In the genomic region with DNA sequence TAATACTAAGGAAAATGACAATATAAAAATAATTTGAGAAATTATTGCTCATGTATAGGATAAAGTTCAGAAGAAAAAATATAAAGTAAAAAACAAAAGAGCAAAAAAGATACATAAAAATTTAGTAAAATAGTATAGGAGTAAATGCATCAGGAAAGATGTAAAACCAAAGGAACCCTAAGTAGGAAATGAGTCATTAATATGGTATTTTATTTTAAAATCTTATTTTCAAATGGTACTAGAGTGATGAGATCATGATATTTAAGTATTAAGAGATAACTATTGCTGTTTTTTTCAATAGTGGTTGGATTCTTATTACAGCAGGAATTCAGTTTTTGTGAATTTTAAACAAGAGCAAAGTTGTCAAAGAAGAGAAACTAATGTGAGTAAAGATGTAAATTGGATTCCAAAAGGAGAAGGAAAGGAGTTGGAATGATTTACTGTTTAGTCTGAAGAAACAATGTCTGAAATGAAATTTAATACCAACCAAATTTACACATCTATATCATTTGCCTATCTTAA, we compare ENCODE assay signal across 30 cellular contexts. TPM values are rescaled to one million over a fixed set of nuclear protein-coding genes. Genes with fewer than 3 reads are reported as not detected.
DNase-seq lines count a peak whose midpoint lies in the region; FAIRE-seq and TF ChIP-seq lines count a peak whose summit lies in the region.
"Had no signal": no experiment of that assay in that cellular context is flagged by ENCODE, and none has a peak within 500 bp of the region (broad histone marks: within the 10 kb centered on the region; RNA-seq: fewer than 3 reads in every experiment).

No MANE protein-coding gene starts in this region.

- H2AFZ ChIP-seq in osteoblast (ENCODE audit: low read length): no peak overlapping the region

- H3K27me3 Mint-ChIP-seq in activated CD4-positive, alpha-beta memory T cell treated with anti-CD3 and anti-CD28 coated beads, Interleukin-2, amount 10 ng/mL, durations not matched to agents 7 days and 5 days: no peaks in the 10 kb centered on the region
- H3K27me3 Mint-ChIP-seq: dendritic cell treated with granulocyte-macrophage colony-stimulating factor and Interleukin-4, amounts not matched to agents 40 ng/mL and 50 ng/mL, for 4 days; stimulated activated memory B cell treated with anti-CD40 and anti-IgM and Interleukin-4, amounts not matched to agents 10 μg/mL and 1 μg/mL and 100 μg/mL, for 72 hours; type B pancreatic cell had no signal

- no peaks in the 10 kb centered on the region for H3K27me3 ChIP-seq in osteoblast (ENCODE audit: insufficient read depth, low read length)
- H3K27me3 ChIP-seq: BLaER1 treated with 17β-estradiol and CSF1 and Interleukin-3, amounts not matched to agents 10 nM and 100 nM; esophagus muscularis mucosa; gastrocnemius medialis; Peyer's patch had no signal

- H3K9me3 ChIP-seq in osteoblast (ENCODE audit: low read depth, low read length): no peaks in the 10 kb centered on the region
- H3K9me3 ChIP-seq: Caco-2, gastrocnemius medialis, Peyer's patch had no signal

- H3K4me1 Mint-ChIP-seq in activated CD4-positive, alpha-beta memory T cell treated with anti-CD3 and anti-CD28 coated beads, Interleukin-2, amount 10 ng/mL, durations not matched to agents 7 days and 5 days: no peaks in the 10 kb centered on the region
- H3K4me1 Mint-ChIP-seq: activated CD4-positive, alpha-beta T cell treated with anti-CD3 and anti-CD28 coated beads for 36 hours; endodermal cell; natural killer cell; stimulated activated memory B cell treated with anti-CD40 and anti-IgM and Interleukin-4, amounts not matched to agents 10 μg/mL and 1 μg/mL and 100 μg/mL, for 72 hours had no signal

- no peaks in the 10 kb centered on the region for H4K20me1 ChIP-seq in osteoblast (ENCODE audit: insufficient read depth, low read length)
- H4K20me1 ChIP-seq: BLaER1 treated with 17β-estradiol and CSF1 and Interleukin-3, amounts not matched to agents 10 nM and 100 nM had no signal

- no peak overlapping the region for H3K27ac Mint-ChIP-seq in activated CD4-positive, alpha-beta memory T cell treated with anti-CD3 and anti-CD28 coated beads, Interleukin-2, amount 10 ng/mL, durations not matched to agents 7 days and 5 days
- H3K27ac Mint-ChIP-seq: activated CD4-positive, alpha-beta T cell treated with anti-CD3 and anti-CD28 coated beads for 36 hours; activated naive CD4-positive, alpha-beta T cell treated with anti-CD3 and anti-CD28 coated beads, Interleukin-2, amount 50 U/mL, for 72 hours; dendritic cell treated with granulocyte-macrophage colony-stimulating factor and Interleukin-4, amounts not matched to agents 40 ng/mL and 50 ng/mL, for 4 days; endodermal cell; natural killer cell; stimulated activated memory B cell treated with anti-CD40 and anti-IgM and Interleukin-4, amounts not matched to agents 10 μg/mL and 1 μg/mL and 100 μg/mL, for 72 hours; type B pancreatic cell had no signal

- H3K4me3 ChIP-seq in osteoblast (ENCODE audit: insufficient read depth, low read length): no peak overlapping the region
- H3K4me3 ChIP-seq: BLaER1 treated with 17β-estradiol and CSF1 and Interleukin-3, amounts not matched to agents 10 nM and 100 nM; esophagus muscularis mucosa; gastrocnemius medialis; Peyer's patch had no signal

- H3K36me3 Mint-ChIP-seq in activated CD4-positive, alpha-beta memory T cell treated with anti-CD3 and anti-CD28 coated beads, Interleukin-2, amount 10 ng/mL, durations not matched to agents 7 days and 5 days (ENCODE audit: low read depth): no peaks in the 10 kb centered on the region
- H3K36me3 Mint-ChIP-seq: activated naive CD4-positive, alpha-beta T cell treated with anti-CD3 and anti-CD28 coated beads, Interleukin-2, amount 50 U/mL, for 72 hours; natural killer cell; stimulated activated memory B cell treated with anti-CD40 and anti-IgM and Interleukin-4, amounts not matched to agents 10 μg/mL and 1 μg/mL and 100 μg/mL, for 72 hours; type B pancreatic cell had no signal

- no peak overlapping the region for H3K4me3 Mint-ChIP-seq in activated CD4-positive, alpha-beta memory T cell treated with anti-CD3 and anti-CD28 coated beads, Interleukin-2, amount 10 ng/mL, durations not matched to agents 7 days and 5 days
- H3K4me3 Mint-ChIP-seq: activated CD4-positive, alpha-beta T cell treated with anti-CD3 and anti-CD28 coated beads for 36 hours; dendritic cell treated with granulocyte-macrophage colony-stimulating factor and Interleukin-4, amounts not matched to agents 40 ng/mL and 50 ng/mL, for 4 days; endodermal cell; natural killer cell; stimulated activated memory B cell treated with anti-CD40 and anti-IgM and Interleukin-4, amounts not matched to agents 10 μg/mL and 1 μg/mL and 100 μg/mL, for 72 hours; type B pancreatic cell had no signal

- H3K9me3 Mint-ChIP-seq in activated CD4-positive, alpha-beta memory T cell treated with anti-CD3 and anti-CD28 coated beads, Interleukin-2, amount 10 ng/mL, durations not matched to agents 7 days and 5 days: no peaks in the 10 kb centered on the region
- H3K9me3 Mint-ChIP-seq: activated naive CD4-positive, alpha-beta T cell treated with anti-CD3 and anti-CD28 coated beads, Interleukin-2, amount 50 U/mL, for 72 hours; dendritic cell treated with granulocyte-macrophage colony-stimulating factor and Interleukin-4, amounts not matched to agents 40 ng/mL and 50 ng/mL, for 4 days; endodermal cell; natural killer cell; stimulated activated memory B cell treated with anti-CD40 and anti-IgM and Interleukin-4, amounts not matched to agents 10 μg/mL and 1 μg/mL and 100 μg/mL, for 72 hours; type B pancreatic cell had no signal

- peak; percentile 9 for DNase-seq in EL
- DNase-seq in RCC 7860 (ENCODE audit: low spot score): no peak
- DNase-seq in osteoblast (ENCODE audit: insufficient read length, low spot score, missing footprints): peak; percentile 78
- DNase-seq in HEK293T (ENCODE audit: extremely low spot score): no peak
- DNase-seq in activated CD4-positive, alpha-beta memory T cell treated with anti-CD3 and anti-CD28 coated beads, Interleukin-2, amount 10 ng/mL, durations not matched to agents 7 days and 5 days: no peak
- DNase-seq in urothelium cell line (ENCODE audit: low spot score): no peak
- DNase-seq in GM10248 (ENCODE audit: extremely low spot score): no peak
- DNase-seq: activated CD4-positive, alpha-beta T cell treated with anti-CD3 and anti-CD28 coated beads for 36 hours; activated CD8-positive, alpha-beta memory T cell treated with anti-CD3 and anti-CD28 coated beads for 24 hours; activated effector memory CD4-positive, alpha-beta T cell treated with Interleukin-2 at 50 U/mL for 16 hours; aorta; Caco-2; endodermal cell; gastrocnemius medialis; left cardiac atrium; natural killer cell; NCI-H1436 treated with DMSO at 0.1 percent for 48 hours; NCI-H345; Peyer's patch; SIG-M5; substantia nigra; T-helper 9 cell had no signal

- no peak overlapping the region for H3K27ac ChIP-seq in osteoblast (ENCODE audit: low read depth, low read length)
- H3K27ac ChIP-seq: BLaER1 treated with 17β-estradiol and CSF1 and Interleukin-3, amounts not matched to agents 10 nM and 100 nM; esophagus muscularis mucosa; gastrocnemius medialis; Peyer's patch had no signal

- CTCF ChIA-PET in HEK293T (lab: Yijun Ruan, JAX) (no interaction called here), GM10248 (lab: Yijun Ruan, JAX) (no interaction called here)
- CTCF ChIA-PET in activated CD4-positive, alpha-beta memory T cell treated with anti-CD3 and anti-CD28 coated beads, Interleukin-2, amount 10 ng/mL, durations not matched to agents 7 days and 5 days (lab: Charles Lee): no interaction called here

- peak; percentile 59 for FAIRE-seq in RCC 7860 (lab: Jason Lieb, UNC)
- peak; percentile 43 for FAIRE-seq in colon (lab: Jason Lieb, UNC)
- no peak for FAIRE-seq in urothelium cell line (lab: Jason Lieb, UNC)
- FAIRE-seq: H54 had no signal

- no peaks in the 10 kb centered on the region for H3K36me3 ChIP-seq in osteoblast (ENCODE audit: insufficient read depth, low read length)
- H3K36me3 ChIP-seq: BLaER1 treated with 17β-estradiol and CSF1 and Interleukin-3, amounts not matched to agents 10 nM and 100 nM; esophagus muscularis mucosa; gastrocnemius medialis; Peyer's patch had no signal

- POLR2A ChIA-PET in HEK293T (lab: Yijun Ruan, JAX) (no interaction called here), GM10248 (lab: Yijun Ruan, JAX) (no interaction called here)
- POLR2A ChIA-PET in activated CD4-positive, alpha-beta memory T cell treated with anti-CD3 and anti-CD28 coated beads, Interleukin-2, amount 10 ng/mL, durations not matched to agents 7 days and 5 days (lab: Charles Lee): no interaction called here

- TF ChIP-seq CTCF in osteoblast (IDR thresholded peaks at IDR 0.05; ENCODE audit: extremely low read depth, low read depth, low read length) (no peak), GM10248 (IDR thresholded peaks at IDR 0.05; ENCODE audit: control extremely low read depth, extremely low read depth, low read depth, missing control alignments) (no peak)

- H3K4me2 ChIP-seq in osteoblast (ENCODE audit: insufficient read depth, low read length): no peak overlapping the region
- H3K4me2 ChIP-seq: BLaER1 treated with 17β-estradiol and CSF1 and Interleukin-3, amounts not matched to agents 10 nM and 100 nM had no signal

- no peaks in the 10 kb centered on the region for H3K4me1 ChIP-seq in osteoblast (ENCODE audit: insufficient read depth, low read length)
- H3K4me1 ChIP-seq: BLaER1 treated with 17β-estradiol and CSF1 and Interleukin-3, amounts not matched to agents 10 nM and 100 nM; Caco-2; esophagus muscularis mucosa; gastrocnemius medialis; Peyer's patch had no signal

- no peaks in the 10 kb centered on the region for H3K79me2 ChIP-seq in osteoblast (ENCODE audit: insufficient read depth, low read length)

TF ChIP-seq in HEK293T, 16 proteins besides CTCF, POLR2A, EP300 and RAD21 (continues in another document):
- TF ChIP-seq HDGF (IDR thresholded peaks at IDR 0.05; ENCODE audit: borderline replicate concordance): no peak
- no peak for TF ChIP-seq ARNT (IDR thresholded peaks at IDR 0.05)
- TF ChIP-seq CTBP1 (IDR thresholded peaks at IDR 0.05; ENCODE audit: borderline replicate concordance): no peak
- TF ChIP-seq NFRKB (IDR thresholded peaks at IDR 0.05): no peak
- TF ChIP-seq ZNF384 (IDR thresholded peaks at IDR 0.05): no peak
- no peak for TF ChIP-seq SUZ12 (IDR thresholded peaks at IDR 0.05)
- TF ChIP-seq SP1 (IDR thresholded peaks at IDR 0.05): no peak
- TF ChIP-seq FOXM1 (IDR thresholded peaks at IDR 0.05; ENCODE audit: borderline replicate concordance): no peak
- no peak for TF ChIP-seq FOXA1 (IDR thresholded peaks at IDR 0.05)
- no peak for TF ChIP-seq FOXK2 (IDR thresholded peaks at IDR 0.05)
- TF ChIP-seq ELF4 (IDR thresholded peaks at IDR 0.05): no peak

RNA-seq across cellular contexts. Expression of a gene that starts 20.0 kb away (rescaled TPM):
- not detected in 2 replicates for total RNA-seq in osteoblast
- total RNA-seq in activated CD4-positive, alpha-beta memory T cell treated with anti-CD3 and anti-CD28 coated beads, Interleukin-2, amount 10 ng/mL, durations not matched to agents 7 days and 5 days: not detected
- total RNA-seq: activated CD4-positive, alpha-beta T cell treated with anti-CD3 and anti-CD28 coated beads for 36 hours; activated naive CD4-positive, alpha-beta T cell treated with anti-CD3 and anti-CD28 coated beads, Interleukin-2, amount 50 U/mL, for 72 hours; Caco-2; endodermal cell; natural killer cell had no signal

Comparison
In these comparisons a context has a peak if more than half of its experiments do, and no peak if none do; other contexts are left out.
1. DNase-seq: peak in EL (single experiment) and osteoblast (single experiment); none in RCC 7860 (single experiment), HEK293T (single experiment), activated CD4-positive, alpha-beta memory T cell treated with anti-CD3 and anti-CD28 coated beads, Interleukin-2, amount 10 ng/mL, durations not matched to agents 7 days and 5 days (single experiment), urothelium cell line (single experiment) and GM10248 (single experiment).